Comparison of ENCODE assay signal across 14 cellular contexts in the genomic region with DNA sequence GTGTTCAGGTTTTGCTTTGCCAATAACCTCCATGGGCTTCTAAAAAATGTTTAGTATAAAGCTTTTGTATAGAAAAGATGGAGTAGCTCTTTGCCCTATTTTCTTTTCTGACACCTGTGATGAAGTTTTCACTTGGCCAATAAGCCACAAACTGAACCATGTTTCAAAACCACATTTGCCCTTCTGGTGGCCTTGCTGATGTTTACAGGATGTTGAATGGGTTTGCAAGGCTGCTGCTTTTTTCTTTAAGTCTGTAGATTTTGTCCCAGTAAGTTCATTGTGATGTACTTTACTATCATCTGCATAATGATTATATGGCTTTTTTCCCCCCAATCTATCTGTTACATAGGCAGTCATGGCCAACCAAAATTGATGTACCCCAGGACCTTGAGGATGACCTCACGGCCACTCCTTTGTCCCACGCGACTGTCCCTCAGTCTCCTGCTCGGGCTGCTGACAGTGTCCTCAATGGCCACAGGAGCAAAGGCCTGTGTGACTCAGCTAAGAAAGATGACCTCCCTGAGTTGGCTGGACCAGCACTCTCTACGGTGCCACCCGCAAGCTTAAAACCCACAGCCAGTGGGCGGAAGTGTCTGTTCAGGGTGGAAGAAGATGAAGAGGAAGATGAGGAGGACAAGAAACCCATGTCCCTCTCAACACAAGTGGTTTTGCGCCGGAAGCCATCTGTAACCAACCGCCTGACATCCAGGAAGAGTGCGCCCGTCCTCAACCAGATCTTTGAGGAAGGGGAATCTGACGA.
DNase-seq lines count a peak whose midpoint lies in the region; ATAC-seq and TF ChIP-seq lines count a peak whose summit lies in the region.
"Had no signal": no experiment of that assay in that cellular context is flagged by ENCODE, and none has a peak within 500 bp of the region (broad histone marks: within the 10 kb centered on the region; RNA-seq: fewer than 3 reads in every experiment).

No MANE protein-coding gene starts in this region.

- no peak for TF ChIP-seq CTCF in GM20000 (IDR thresholded peaks at IDR 0.05; ENCODE audit: extremely low read depth, missing control alignments)

- DNase-seq in activated CD4-positive, alpha-beta T cell treated with anti-CD3 and anti-CD28 coated beads, Interleukin-2, amount 10 ng/mL, durations not matched to agents 24 days and 14 days: peak; percentile 90
- no peak for DNase-seq in activated CD4-positive, alpha-beta T cell treated with anti-CD3 and anti-CD28 coated beads for 4 hours
- no peak for DNase-seq in T-helper 17 cell
- peak; percentile 19 for DNase-seq in effector CD4-positive, alpha-beta T cell
- peak; percentile 11 to 14 for DNase-seq in stimulated activated CD8-positive, alpha-beta memory T cell treated with anti-CD3 and anti-CD28 coated beads, Interleukin-2, amount 100 ng/mL, for 48 hours (ENCODE audit: low read depth in 2 of 2)
- no peak for DNase-seq in GM20000 (ENCODE audit: low spot score)
- DNase-seq: activated B cell treated with CpG ODN at 0.5 μM for 24 hours, amygdala, foreskin melanocyte, KBM-7, NCI-H2081 treated with DMSO at 0.1 percent for 48 hours had no signal

- peaks cover 60% of the 10 kb centered on the region for H3K4me1 Mint-ChIP-seq in activated CD4-positive, alpha-beta T cell treated with anti-CD3 and anti-CD28 coated beads, Interleukin-2, amount 10 ng/mL, durations not matched to agents 24 days and 14 days
- peaks cover 36% of the 10 kb centered on the region for H3K4me1 Mint-ChIP-seq in T-helper 17 cell
- H3K4me1 Mint-ChIP-seq: activated B cell treated with CpG ODN at 0.5 μM for 24 hours had no signal

- peak overlapping the region; percentile 76 for H3K4me3 Mint-ChIP-seq in activated CD4-positive, alpha-beta T cell treated with anti-CD3 and anti-CD28 coated beads, Interleukin-2, amount 10 ng/mL, durations not matched to agents 24 days and 14 days
- peak overlapping the region; percentile 81 for H3K4me3 Mint-ChIP-seq in T-helper 17 cell
- H3K4me3 Mint-ChIP-seq: activated B cell treated with CpG ODN at 0.5 μM for 24 hours had no signal

- H3K27me3 Mint-ChIP-seq in activated CD4-positive, alpha-beta T cell treated with anti-CD3 and anti-CD28 coated beads, Interleukin-2, amount 10 ng/mL, durations not matched to agents 24 days and 14 days: no peaks in the 10 kb centered on the region
- no peaks in the 10 kb centered on the region for H3K27me3 Mint-ChIP-seq in T-helper 17 cell
- H3K27me3 Mint-ChIP-seq: activated B cell treated with CpG ODN at 0.5 μM for 24 hours had no signal

- ATAC-seq in T-helper 17 cell (peak; percentile 88), HG02840 (IDR thresholded peaks at IDR 0.05; ENCODE audit: low FRiP score, unreplicated experiment) (no peak), GM19324 (IDR thresholded peaks at IDR 0.05; ENCODE audit: low FRiP score, unreplicated experiment) (no peak)
- ATAC-seq: A549 had no signal

- H3K36me3 Mint-ChIP-seq in activated CD4-positive, alpha-beta T cell treated with anti-CD3 and anti-CD28 coated beads, Interleukin-2, amount 10 ng/mL, durations not matched to agents 24 days and 14 days (ENCODE audit: low read depth): peaks cover 88% of the 10 kb centered on the region
- H3K36me3 Mint-ChIP-seq in T-helper 17 cell (ENCODE audit: low read depth): peaks cover 15% of the 10 kb centered on the region

- H3K27ac Mint-ChIP-seq in activated CD4-positive, alpha-beta T cell treated with anti-CD3 and anti-CD28 coated beads, Interleukin-2, amount 10 ng/mL, durations not matched to agents 24 days and 14 days: peak overlapping the region; percentile 93
- peak overlapping the region; percentile 98 for H3K27ac Mint-ChIP-seq in T-helper 17 cell
- H3K27ac Mint-ChIP-seq: activated B cell treated with CpG ODN at 0.5 μM for 24 hours had no signal

- no peaks in the 10 kb centered on the region for H3K9me3 ChIP-seq in T-helper 17 cell (ENCODE audit: control insufficient read depth, low read length, poor library complexity, severe bottlenecking)

- peaks cover 19% of the 10 kb centered on the region for H3K9me3 Mint-ChIP-seq in activated CD4-positive, alpha-beta T cell treated with anti-CD3 and anti-CD28 coated beads, Interleukin-2, amount 10 ng/mL, durations not matched to agents 24 days and 14 days

- intact Hi-C loops in activated CD4-positive, alpha-beta T cell treated with anti-CD3 and anti-CD28 coated beads, Interleukin-2, amount 10 ng/mL, durations not matched to agents 24 days and 14 days (cut with micrococcal nuclease): loop anchor here (1.0 to 2.0 kb wide), 3 partner anchors 42 to 60 kb away; partner anchors contain the start of gene SNRK

Comparison
In these comparisons a context has a peak if more than half of its experiments do, and no peak if none do; other contexts are left out.
1. DNase-seq: peak in activated CD4-positive, alpha-beta T cell treated with anti-CD3 and anti-CD28 coated beads, Interleukin-2, amount 10 ng/mL, durations not matched to agents 24 days and 14 days (single experiment), effector CD4-positive, alpha-beta T cell (single experiment) and stimulated activated CD8-positive, alpha-beta memory T cell treated with anti-CD3 and anti-CD28 coated beads, Interleukin-2, amount 100 ng/mL, for 48 hours (2 of 2); none in activated CD4-positive, alpha-beta T cell treated with anti-CD3 and anti-CD28 coated beads for 4 hours (0 of 2), T-helper 17 cell (0 of 3) and GM20000 (single experiment).